8 cellular contexts compared by ENCODE assay signal in the genomic region with DNA sequence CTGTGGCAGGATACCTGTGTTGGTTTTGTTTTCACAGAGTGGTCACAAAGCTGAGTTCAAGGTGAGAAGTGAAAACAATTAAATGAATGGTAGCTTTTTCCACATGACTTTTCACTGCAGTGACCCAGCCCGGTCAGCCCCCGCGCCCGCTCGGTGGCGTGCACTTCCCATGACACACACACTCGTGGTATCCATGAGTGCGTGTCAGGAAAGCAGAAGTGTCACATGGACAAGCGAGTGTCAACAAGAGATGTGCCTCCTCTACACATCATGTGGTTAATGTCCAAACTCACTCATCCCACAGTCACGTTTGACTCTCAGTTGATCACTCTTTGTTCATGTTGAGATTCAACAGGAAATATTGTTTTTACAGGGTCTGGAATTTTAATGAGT.
DNase-seq lines count a peak whose midpoint lies in the region; ATAC-seq and TF ChIP-seq lines count a peak whose summit lies in the region.

No MANE protein-coding gene starts in this region.

- no peak for TF ChIP-seq CTCF in ovary (IDR thresholded peaks at IDR 0.05)

- peaks cover 7% of the 10 kb centered on the region for H3K9me3 Mint-ChIP-seq in T-helper 1 cell treated with Interleukin-12 subunit alpha and Interleukin-12 subunit beta and Interleukin-4 antibody, amounts not matched to agents 30 μg/mL and 1 μg/mL, for 36 hours
- H3K9me3 Mint-ChIP-seq in activated T-helper 17 cell treated with anti-CD3 and anti-CD28 coated beads, Interleukin-2, amount 50 U/mL, for 72 hours: no peaks in the 10 kb centered on the region

- TF ChIP-seq POLR2A in ovary (IDR thresholded peaks at IDR 0.05): no peak

- H3K4me3 ChIP-seq in ovary: no peak overlapping the region

- H3K27me3 Mint-ChIP-seq in T-helper 1 cell treated with Interleukin-12 subunit alpha and Interleukin-12 subunit beta and Interleukin-4 antibody, amounts not matched to agents 30 μg/mL and 1 μg/mL, for 36 hours (ENCODE audit: low read depth): no peaks in the 10 kb centered on the region
- peaks cover 3% of the 10 kb centered on the region for H3K27me3 Mint-ChIP-seq in activated T-helper 17 cell treated with anti-CD3 and anti-CD28 coated beads, Interleukin-2, amount 50 U/mL, for 72 hours

- no peaks in the 10 kb centered on the region for H3K9me3 ChIP-seq in ovary

- WGBS in ovary, 3 donors: 84 to 87% (median 86%) methylated on average over 10 of the region's 10 CpGs

- intact Hi-C loops in ovary (cut with DNase I): no loop called here

- no peak overlapping the region for H3K4me3 Mint-ChIP-seq in T-helper 1 cell treated with Interleukin-12 subunit alpha and Interleukin-12 subunit beta and Interleukin-4 antibody, amounts not matched to agents 30 μg/mL and 1 μg/mL, for 36 hours
- no peak overlapping the region for H3K4me3 Mint-ChIP-seq in activated T-helper 17 cell treated with anti-CD3 and anti-CD28 coated beads, Interleukin-2, amount 50 U/mL, for 72 hours

- peak; percentile 25 for TF ChIP-seq EP300 in ovary (IDR thresholded peaks at IDR 0.05)

- no peak overlapping the region for H3K27ac ChIP-seq in ovary

- peaks cover 6% of the 10 kb centered on the region for H3K36me3 Mint-ChIP-seq in T-helper 1 cell treated with Interleukin-12 subunit alpha and Interleukin-12 subunit beta and Interleukin-4 antibody, amounts not matched to agents 30 μg/mL and 1 μg/mL, for 36 hours (ENCODE audit: low read depth)
- H3K36me3 Mint-ChIP-seq in activated T-helper 17 cell treated with anti-CD3 and anti-CD28 coated beads, Interleukin-2, amount 50 U/mL, for 72 hours (ENCODE audit: low read depth): no peaks in the 10 kb centered on the region

- peak overlapping the region; percentile 45 for H3K27ac Mint-ChIP-seq in T-helper 1 cell treated with Interleukin-12 subunit alpha and Interleukin-12 subunit beta and Interleukin-4 antibody, amounts not matched to agents 30 μg/mL and 1 μg/mL, for 36 hours
- no peak overlapping the region for H3K27ac Mint-ChIP-seq in activated T-helper 17 cell treated with anti-CD3 and anti-CD28 coated beads, Interleukin-2, amount 50 U/mL, for 72 hours

- no peaks in the 10 kb centered on the region for H3K36me3 ChIP-seq in ovary

- H3K27me3 ChIP-seq in ovary: no peaks in the 10 kb centered on the region

- DNase-seq in T-helper 1 cell: no peak
- no peak for DNase-seq in ovary
- DNase-seq in NCI-H2029 (lab: John Stamatoyannopoulos, UW): no peak
- no peak for DNase-seq in NCI-H774 (lab: John Stamatoyannopoulos, UW)
- no peak for DNase-seq in GM03348 (ENCODE audit: low spot score)

- peaks cover 40% of the 10 kb centered on the region for H3K4me1 Mint-ChIP-seq in T-helper 1 cell treated with Interleukin-12 subunit alpha and Interleukin-12 subunit beta and Interleukin-4 antibody, amounts not matched to agents 30 μg/mL and 1 μg/mL, for 36 hours (ENCODE audit: low read depth)
- H3K4me1 Mint-ChIP-seq in activated T-helper 17 cell treated with anti-CD3 and anti-CD28 coated beads, Interleukin-2, amount 50 U/mL, for 72 hours: peaks cover 7% of the 10 kb centered on the region

- peaks cover 2% of the 10 kb centered on the region for H3K4me1 ChIP-seq in ovary (ENCODE audit: insufficient read depth)

- ATAC-seq in HG02938 (IDR thresholded peaks at IDR 0.05; ENCODE audit: unreplicated experiment): peak; percentile 71
- ATAC-seq in activated T-helper 17 cell treated with anti-CD3 and anti-CD28 coated beads, Interleukin-2, amount 50 U/mL, for 72 hours (replicated peaks): peak; percentile 63
